Comparison of ENCODE assay signal across 21 cellular contexts in genomic region chr4:143351149-143351691, GRCh38. TPM values are rescaled to one million over a fixed set of nuclear protein-coding genes. Genes with fewer than 3 reads are reported as not detected.
DNase-seq lines count a peak whose midpoint lies in the region; ATAC-seq, FAIRE-seq and TF ChIP-seq lines count a peak whose summit lies in the region.
"Had no signal": no experiment of that assay in that cellular context is flagged by ENCODE, and none has a peak within 500 bp of the region (broad histone marks: within the 10 kb centered on the region; RNA-seq: fewer than 3 reads in every experiment).

No MANE protein-coding gene starts in this region.

- peak overlapping the region in 8 of 11 experiments; percentile 2 to 62 (median 44); a peak in 12 of 22 replicates for H3K27ac ChIP-seq in BLaER1 treated with 17β-estradiol and CSF1 and Interleukin-3, amounts not matched to agents 10 nM and 100 nM
- H3K27ac ChIP-seq in PC-3 (ENCODE audit: low read length): peak overlapping the region; percentile 38
- H3K27ac ChIP-seq in endothelial cell of umbilical vein (ENCODE audit: insufficient read depth, low read depth, low read length): peak overlapping the region; percentile 51
- peak overlapping the region; percentile 53 for H3K27ac ChIP-seq in psoas muscle
- H3K27ac ChIP-seq: brain microvascular endothelial cell, foreskin keratinocyte had no signal

- no peak overlapping the region for H3K4me3 Mint-ChIP-seq in activated T-cell treated with anti-CD3 and anti-CD28 coated beads, Interleukin-2, amount 50 U/mL, for 24 hours
- H3K4me3 Mint-ChIP-seq: activated CD4-positive, alpha-beta T cell treated with anti-CD3 and anti-CD28 coated beads for 36 hours; activated naive CD4-positive, alpha-beta T cell treated with anti-CD3 and anti-CD28 coated beads for 36 hours; effector memory CD8-positive, alpha-beta T cell; T-helper 2 cell treated with Interferon-gamma antibody and Interleukin-4, amounts not matched to agents 5 μg/mL and 100 μg/mL, for 36 hours had no signal

- TF ChIP-seq CTCF in PC-3 (conservative IDR thresholded peaks at IDR 0.05; ENCODE audit: low read depth, low read length) (no peak), endothelial cell of umbilical vein (IDR thresholded peaks at IDR 0.05; ENCODE audit: extremely low read depth in 1 of 2, insufficient read depth in 1 of 2, low read depth in 1 of 2, low read length in 2 of 2) (no peak), psoas muscle (IDR thresholded peaks at IDR 0.05) (no peak)

- H3K9ac ChIP-seq in BLaER1 treated with 17β-estradiol and CSF1 and Interleukin-3, amounts not matched to agents 10 nM and 100 nM: 0 out of 22 replicates have a peak overlapping the region, but pooled peaks of 1 of the 11 experiments have one; percentile 13
- H3K9ac ChIP-seq in PC-3 (ENCODE audit: low read length) (no peak overlapping the region), endothelial cell of umbilical vein (replicated peaks; ENCODE audit: extremely low read depth, insufficient read depth, low read length) (no peak overlapping the region)

- CTCF ChIA-PET in PC-3 (lab: Charles Lee) (no interaction called here), endothelial cell of umbilical vein (lab: Charles Lee) (interaction anchor here (0.7 to 1.5 kb wide), 5 partner anchors 14 to 51 kb away, joined by 3 to 13 read pairs (median 3); partner anchors contain the start of gene GAB1)

- peaks cover 0 to 30% (median 15%) of the 10 kb centered on the region in 11 experiments; a peak in 17 of 22 replicates for H3K36me3 ChIP-seq in BLaER1 treated with 17β-estradiol and CSF1 and Interleukin-3, amounts not matched to agents 10 nM and 100 nM
- H3K36me3 ChIP-seq in PC-3 (ENCODE audit: low read depth, low read length): no peaks in the 10 kb centered on the region
- no peaks in the 10 kb centered on the region for H3K36me3 ChIP-seq in endothelial cell of umbilical vein (ENCODE audit: control insufficient read depth in 2 of 2, extremely low read depth in 1 of 2, insufficient read depth in 2 of 2, low read length in 2 of 2)
- no peaks in the 10 kb centered on the region for H3K36me3 ChIP-seq in psoas muscle (ENCODE audit: insufficient read depth in 1 of 2, low read depth in 1 of 2)
- H3K36me3 ChIP-seq: brain microvascular endothelial cell, sigmoid colon, thyroid gland had no signal

- intact Hi-C loops in PC-3 (cut with micrococcal nuclease) (no loop called here), endothelial cell of umbilical vein (cut with micrococcal nuclease) (no loop called here), psoas muscle (cut with DNase I) (no loop called here)

- dilution Hi-C loops in endothelial cell of umbilical vein (cut with MboI; ENCODE audit: extremely low pct_ligation_motif_present, low sequenced_read_pairs): no loop called here

- FAIRE-seq in endothelial cell of umbilical vein (lab: Jason Lieb, UNC): no peak

- no TSS peak for BruUV-seq in PC-3 (replicated peaks; lab: Mats Ljungman, UMichigan)
- BruUV-seq in endothelial cell of umbilical vein (replicated peaks; lab: Mats Ljungman, UMichigan): no TSS peak

- no peak for TF ChIP-seq POLR2A in endothelial cell of umbilical vein (IDR thresholded peaks at IDR 0.05; ENCODE audit: low read depth, low read length)

- peaks cover 3% of the 10 kb centered on the region for H3F3A ChIP-seq in PC-3 (ENCODE audit: low read length, unreplicated experiment)

- no peaks in the 10 kb centered on the region for H3K36me3 Mint-ChIP-seq in activated T-cell treated with anti-CD3 and anti-CD28 coated beads, Interleukin-2, amount 50 U/mL, for 24 hours (ENCODE audit: low read depth)

- no peaks in the 10 kb centered on the region for H3K9me1 ChIP-seq in endothelial cell of umbilical vein (replicated peaks; ENCODE audit: control insufficient read depth, extremely low read depth, insufficient read depth, low read length)

- no peak overlapping the region for H2AFZ ChIP-seq in PC-3 (ENCODE audit: low read length)
- no peak overlapping the region for H2AFZ ChIP-seq in endothelial cell of umbilical vein (ENCODE audit: low read depth, low read length)

- H3K79me2 ChIP-seq in PC-3 (ENCODE audit: low read length) (no peaks in the 10 kb centered on the region), endothelial cell of umbilical vein (ENCODE audit: control insufficient read depth, insufficient read depth, low read length) (peaks cover 1% of the 10 kb centered on the region)

- no peaks in the 10 kb centered on the region for H3K4me1 Mint-ChIP-seq in activated T-cell treated with anti-CD3 and anti-CD28 coated beads, Interleukin-2, amount 50 U/mL, for 24 hours (ENCODE audit: low read depth)
- H3K4me1 Mint-ChIP-seq: activated CD4-positive, alpha-beta T cell treated with anti-CD3 and anti-CD28 coated beads for 36 hours had no signal

- H3K27me3 ChIP-seq in BLaER1 treated with 17β-estradiol and CSF1 and Interleukin-3, amounts not matched to agents 10 nM and 100 nM: no peaks in the 10 kb centered on the region
- H3K27me3 ChIP-seq in PC-3 (ENCODE audit: low read length) (no peaks in the 10 kb centered on the region), endothelial cell of umbilical vein (ENCODE audit: control insufficient read depth in 2 of 2, insufficient read depth in 2 of 2, low read length in 2 of 2) (no peaks in the 10 kb centered on the region), psoas muscle (ENCODE audit: insufficient read depth in 3 of 3, low read length in 2 of 3) (no peaks in the 10 kb centered on the region)
- H3K27me3 ChIP-seq: brain microvascular endothelial cell, foreskin keratinocyte, sigmoid colon, thyroid gland had no signal

- H3K27ac Mint-ChIP-seq in activated T-cell treated with anti-CD3 and anti-CD28 coated beads, Interleukin-2, amount 50 U/mL, for 24 hours: no peak overlapping the region
- H3K27ac Mint-ChIP-seq: activated CD4-positive, alpha-beta T cell treated with anti-CD3 and anti-CD28 coated beads for 36 hours; activated naive CD4-positive, alpha-beta T cell treated with anti-CD3 and anti-CD28 coated beads for 36 hours; effector memory CD8-positive, alpha-beta T cell; T-helper 2 cell treated with Interferon-gamma antibody and Interleukin-4, amounts not matched to agents 5 μg/mL and 100 μg/mL, for 36 hours had no signal

- H4K20me1 ChIP-seq in BLaER1 treated with 17β-estradiol and CSF1 and Interleukin-3, amounts not matched to agents 10 nM and 100 nM: peaks cover 0 to 38% (median 13%) of the 10 kb centered on the region in 11 experiments; a peak in 12 of 22 replicates
- H4K20me1 ChIP-seq in PC-3 (ENCODE audit: low read length): no peaks in the 10 kb centered on the region
- no peaks in the 10 kb centered on the region for H4K20me1 ChIP-seq in endothelial cell of umbilical vein (replicated peaks; ENCODE audit: control insufficient read depth, extremely low read depth, insufficient read depth, low read length)

- DNase-seq in PC-3: no peak
- no peak for DNase-seq in endothelial cell of umbilical vein (ENCODE audit: low read depth, low spot score)
- no peak for DNase-seq in psoas muscle
- no peak for DNase-seq in activated T-cell treated with anti-CD3 and anti-CD28 coated beads, Interleukin-2, amount 50 U/mL, for 24 hours
- no peak for DNase-seq in epidermal melanocyte (ENCODE audit: insufficient read length, low spot score)
- DNase-seq: activated CD4-positive, alpha-beta T cell treated with anti-CD3 and anti-CD28 coated beads for 36 hours; activated CD8-positive, alpha-beta memory T cell treated with anti-CD3 and anti-CD28 coated beads, Interleukin-2, amount 50 U/mL, for 48 hours; activated naive CD4-positive, alpha-beta T cell treated with anti-CD3 and anti-CD28 coated beads for 36 hours; brain microvascular endothelial cell; effector memory CD8-positive, alpha-beta T cell; foreskin keratinocyte; GDM1; KBM-7; SHP77; sigmoid colon; thyroid gland had no signal

- POLR2A ChIA-PET in PC-3 (lab: Charles Lee; ENCODE audit: unreplicated experiment): no interaction called here
- POLR2A ChIA-PET in endothelial cell of umbilical vein (lab: Charles Lee): no interaction called here

- H3K4me3 ChIP-seq in BLaER1 treated with 17β-estradiol and CSF1 and Interleukin-3, amounts not matched to agents 10 nM and 100 nM: no peak overlapping the region
- no peak overlapping the region for H3K4me3 ChIP-seq in PC-3 (ENCODE audit: low read length)
- no peak overlapping the region for H3K4me3 ChIP-seq in endothelial cell of umbilical vein (replicated peaks in 1 of 3; ENCODE audit: insufficient read depth in 1 of 3, low read depth in 1 of 3, low read length in 3 of 3)
- H3K4me3 ChIP-seq in psoas muscle: no peak overlapping the region
- H3K4me3 ChIP-seq: sigmoid colon, thyroid gland had no signal

- 85 to 96% (median 89%) methylated on average over 20 of the region's 20 CpGs for WGBS in psoas muscle, 3 donors

- no peaks in the 10 kb centered on the region for H3K9me2 ChIP-seq in PC-3 (replicated peaks; ENCODE audit: low read length)

- no peaks in the 10 kb centered on the region for H3K9me3 Mint-ChIP-seq in activated T-cell treated with anti-CD3 and anti-CD28 coated beads, Interleukin-2, amount 50 U/mL, for 24 hours
- H3K9me3 Mint-ChIP-seq: activated naive CD4-positive, alpha-beta T cell treated with anti-CD3 and anti-CD28 coated beads for 36 hours; effector memory CD8-positive, alpha-beta T cell; T-helper 2 cell treated with Interferon-gamma antibody and Interleukin-4, amounts not matched to agents 5 μg/mL and 100 μg/mL, for 36 hours had no signal

- peaks cover 0 to 28% (median 13%) of the 10 kb centered on the region in 11 experiments; a peak in 14 of 22 replicates for H3K9me3 ChIP-seq in BLaER1 treated with 17β-estradiol and CSF1 and Interleukin-3, amounts not matched to agents 10 nM and 100 nM (replicated peaks in 1 of 11)
- H3K9me3 ChIP-seq in PC-3 (ENCODE audit: low read length): no peaks in the 10 kb centered on the region
- H3K9me3 ChIP-seq in endothelial cell of umbilical vein (replicated peaks; ENCODE audit: control insufficient read depth, insufficient read depth, low read length): no peaks in the 10 kb centered on the region
- no peaks in the 10 kb centered on the region for H3K9me3 ChIP-seq in psoas muscle
- H3K9me3 ChIP-seq: sigmoid colon, thyroid gland had no signal

- peak overlapping the region; percentile 32 to 75 (median 67) for H3K4me2 ChIP-seq in BLaER1 treated with 17β-estradiol and CSF1 and Interleukin-3, amounts not matched to agents 10 nM and 100 nM
- H3K4me2 ChIP-seq in PC-3 (ENCODE audit: low read length): peak overlapping the region; percentile 65; the same call in 1 of the 2 replicates
- H3K4me2 ChIP-seq in endothelial cell of umbilical vein (ENCODE audit: insufficient read depth, low read length): no peak overlapping the region

- no peak for ATAC-seq in PC-3
- peak in 1 of 4 donors; percentile 30 for ATAC-seq in psoas muscle
- no peak for ATAC-seq in GM19463 (IDR thresholded peaks at IDR 0.05; ENCODE audit: unreplicated experiment)
- no peak for ATAC-seq in HG02973 (IDR thresholded peaks at IDR 0.05; ENCODE audit: unreplicated experiment)
- ATAC-seq: activated CD4-positive, alpha-beta T cell treated with anti-CD3 and anti-CD28 coated beads for 36 hours; effector memory CD8-positive, alpha-beta T cell; HCT116 had no signal

- peaks cover 9% of the 10 kb centered on the region for H3K27me3 Mint-ChIP-seq in activated T-cell treated with anti-CD3 and anti-CD28 coated beads, Interleukin-2, amount 50 U/mL, for 24 hours

- peaks cover 27 to 49% (median 35%) of the 10 kb centered on the region in 10 experiments for H3K4me1 ChIP-seq in BLaER1 treated with 17β-estradiol and CSF1 and Interleukin-3, amounts not matched to agents 10 nM and 100 nM
- peaks cover 33% of the 10 kb centered on the region for H3K4me1 ChIP-seq in PC-3 (ENCODE audit: insufficient read depth, low read length)
- peaks cover 17% of the 10 kb centered on the region for H3K4me1 ChIP-seq in endothelial cell of umbilical vein (ENCODE audit: control insufficient read depth, extremely low read depth, insufficient read depth, low read length)
- peaks cover 48% of the 10 kb centered on the region for H3K4me1 ChIP-seq in psoas muscle

RNA-seq across cellular contexts. Expression of gene GAB1, which starts 14.5 kb away (rescaled TPM):
- total RNA-seq in PC-3 (2014; rRNA removed) (3.3 and 4.9 TPM in 2 replicates), endothelial cell of umbilical vein (37.7 and 41.8 TPM in 2 replicates), psoas muscle (10 to 100 TPM; 10.1 to 20.3 (median 15.2) TPM)
- polyA plus RNA-seq in endothelial cell of umbilical vein (8.3 and 9.3 TPM in 2 replicates), psoas muscle (1 to 10 TPM; 1.0 to 9.1 (median 3.2) TPM)
- 5.1 and 5.7 TPM in 2 replicates for polyA plus RNA-seq in endothelial cell of umbilical vein (2011; cell fraction: cytosol; rRNA removed)
- polyA plus RNA-seq in endothelial cell of umbilical vein (2011; cell fraction: nucleus; rRNA removed): 21.7 and 22.7 TPM in 2 replicates
- 6.0 and 6.6 TPM in 2 replicates for polyA plus RNA-seq in endothelial cell of umbilical vein (2012)
- polyA minus RNA-seq in endothelial cell of umbilical vein: 26.5 and 35.4 TPM in 2 replicates
- 1.7 TPM for polyA minus RNA-seq in endothelial cell of umbilical vein (2011; cell fraction: cytosol; rRNA and poly(A)+ RNA removed)
- polyA minus RNA-seq in endothelial cell of umbilical vein (2011; cell fraction: nucleus; rRNA and poly(A)+ RNA removed): 99.1 and 132 TPM in 2 replicates
